Comparison of ENCODE assay signal across 1 cellular context in genomic region chr7:103348959-103349358, GRCh38.
TF ChIP-seq lines count a peak whose summit lies in the region.

No MANE protein-coding gene starts in this region.

TF ChIP-seq in IMR-90, 13 proteins besides CTCF, POLR2A, EP300 and RAD21:
- TF ChIP-seq NFE2L2 (IDR thresholded peaks at IDR 0.05; ENCODE audit: low read depth, low read length) (no peak), CHD1 (IDR thresholded peaks at IDR 0.05; ENCODE audit: low read depth, low read length) (no peak), MAZ (IDR thresholded peaks at IDR 0.05; ENCODE audit: borderline replicate concordance, low read depth, low read length) (no peak)
